1 cellular context compared by ENCODE assay signal in genomic region chr12:6626654-6627283, GRCh38.
A peak's percentile ranks its signal among the peaks of the same experiment; 100 is the strongest.
TF ChIP-seq lines count a peak whose summit lies in the region.

No MANE protein-coding gene starts in this region.

TF ChIP-seq in K562, 482 proteins besides CTCF, POLR2A, EP300 and RAD21 (continued from another document and continues in another):
- TF ChIP-seq AFF4 (CRISPR knock-in tag; IDR thresholded peaks at IDR 0.05) (no peak), PHTF2 (CRISPR knock-in tag; IDR thresholded peaks at IDR 0.05) (no peak), BCLAF1 (IDR thresholded peaks at IDR 0.05; ENCODE audit: borderline replicate concordance in 1 of 2, control insufficient read depth in 1 of 2, low read depth in 2 of 2, low read length in 1 of 2) (no peak), SAFB2 (IDR thresholded peaks at IDR 0.05; ENCODE audit: borderline replicate concordance, low read depth, low read length, severe bottlenecking) (no peak), CTBP1 (IDR thresholded peaks at IDR 0.05; ENCODE audit: borderline replicate concordance) (0 out of 2 replicates have a peak, but pooled peaks have one; percentile 28), HMBOX1 (IDR thresholded peaks at IDR 0.05) (no peak), ZBED1 (IDR thresholded peaks at IDR 0.05) (no peak), BRF2 (IDR thresholded peaks at IDR 0.05; ENCODE audit: borderline replicate concordance, insufficient read depth, insufficient read length) (no peak), GTF2A2 (tag; IDR thresholded peaks at IDR 0.05) (no peak), SMARCE1 (IDR thresholded peaks at IDR 0.05) (peak; percentile 61; the same call in 1 of the 2 replicates), FOXA3 (CRISPR knock-in tag; conservative IDR thresholded peaks at IDR 0.05 in 1 of 2, IDR thresholded peaks at IDR 0.05 in 1 of 2) (0 out of 4 replicates have a peak, but pooled peaks of 1 of the 2 experiments have one; percentile 17), THRAP3 (IDR thresholded peaks at IDR 0.05; ENCODE audit: borderline replicate concordance) (no peak), FOXO4 (CRISPR knock-in tag; IDR thresholded peaks at IDR 0.05) (no peak), PCBP1 (IDR thresholded peaks at IDR 0.05; ENCODE audit: low read depth, low read length, poor library complexity, severe bottlenecking) (no peak), MCM2 (IDR thresholded peaks at IDR 0.05; ENCODE audit: low read depth) (no peak), CCNT2 (IDR thresholded peaks at IDR 0.05; ENCODE audit: borderline replicate concordance, extremely low read depth, insufficient read length, low read depth, low read length) (no peak), ZBTB26 (CRISPR knock-in tag; IDR thresholded peaks at IDR 0.05) (no peak), ZBTB7A (IDR thresholded peaks at IDR 0.05; ENCODE audit: borderline replicate concordance, control insufficient read depth, low read depth, low read length) (peak; percentile 52; the same call in 1 of the 2 replicates), ZNF77 (CRISPR knock-in tag; IDR thresholded peaks at IDR 0.05) (no peak), NKRF (IDR thresholded peaks at IDR 0.05; ENCODE audit: borderline replicate concordance) (no peak), ATF6 (CRISPR knock-in tag; IDR thresholded peaks at IDR 0.05) (no peak), TCF15 (CRISPR knock-in tag; IDR thresholded peaks at IDR 0.05) (no peak), IFI16 (CRISPR knock-in tag; IDR thresholded peaks at IDR 0.05) (no peak), SMAD4 (CRISPR knock-in tag; conservative IDR thresholded peaks at IDR 0.05) (no peak), MXD1 (CRISPR knock-in tag; IDR thresholded peaks at IDR 0.05; ENCODE audit: borderline replicate concordance, poor library complexity, severe bottlenecking) (no peak), OTX1 (CRISPR knock-in tag; IDR thresholded peaks at IDR 0.05) (no peak), RBM25 (IDR thresholded peaks at IDR 0.05; ENCODE audit: low read depth, low read length, severe bottlenecking) (no peak), CBX2 (IDR thresholded peaks at IDR 0.05; ENCODE audit: insufficient read depth, low read length, poor library complexity, severe bottlenecking) (no peak), NFXL1 (CRISPR knock-in tag; IDR thresholded peaks at IDR 0.05) (no peak), NR2C2 (CRISPR knock-in tag; IDR thresholded peaks at IDR 0.05) (no peak), NR2C2 (tag; IDR thresholded peaks at IDR 0.05) (no peak; the same call in 1 of the 2 replicates), L3MBTL2 (IDR thresholded peaks at IDR 0.05) (peak; percentile 36; the same call in 1 of the 2 replicates), ARID1B (IDR thresholded peaks at IDR 0.05) (peak; percentile 74), ZNF785 (CRISPR knock-in tag; IDR thresholded peaks at IDR 0.05) (no peak), ZFP1 (CRISPR knock-in tag; IDR thresholded peaks at IDR 0.05) (no peak), ZBTB43 (CRISPR knock-in tag; IDR thresholded peaks at IDR 0.05) (no peak), ZBTB12 (CRISPR knock-in tag; IDR thresholded peaks at IDR 0.05) (no peak), STAG1 (CRISPR knock-in tag; IDR thresholded peaks at IDR 0.05; ENCODE audit: borderline replicate concordance) (no peak), XRCC4 (IDR thresholded peaks at IDR 0.05; ENCODE audit: extremely low read depth, insufficient read depth, insufficient read length) (no peak), SLC30A9 (CRISPR knock-in tag; IDR thresholded peaks at IDR 0.05) (no peak), ZNF282 (CRISPR knock-in tag; IDR thresholded peaks at IDR 0.05) (no peak), ZZZ3 (IDR thresholded peaks at IDR 0.05) (no peak)
